In the genomic region with DNA sequence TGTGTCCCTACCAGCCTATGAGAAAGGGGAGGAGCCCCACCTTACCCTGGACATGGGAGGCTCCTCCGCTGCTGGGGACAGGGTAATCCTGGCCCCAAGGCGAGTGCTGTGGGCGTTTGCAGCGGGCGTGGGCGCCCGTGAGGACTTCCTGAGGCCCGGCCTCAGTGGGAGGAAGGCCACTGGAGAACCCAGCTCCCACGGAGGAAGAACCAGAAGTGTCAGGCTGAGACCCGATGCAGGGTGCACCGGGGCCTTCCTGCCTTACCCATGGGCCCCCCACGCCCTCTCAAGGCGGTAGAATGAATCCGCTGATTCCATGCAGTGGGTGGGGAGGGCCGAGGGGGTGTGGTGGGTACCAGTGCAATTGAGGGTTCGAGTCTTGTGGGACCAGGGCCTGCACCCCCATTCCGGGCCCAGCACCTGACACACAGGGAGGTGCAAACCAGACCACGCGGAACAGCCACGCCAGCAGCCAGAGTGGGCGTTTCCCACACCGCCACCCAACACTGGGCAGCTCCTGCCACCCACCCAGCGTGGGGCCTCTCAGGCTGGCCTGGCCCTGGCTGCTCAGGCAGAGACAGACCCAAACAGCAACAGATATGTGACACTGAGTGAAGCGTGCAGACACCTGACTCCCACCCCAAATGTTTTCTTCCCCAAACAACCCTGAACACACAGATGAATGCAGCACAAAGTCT, we compare ENCODE assay signal across 7 cellular contexts.
DNase-seq lines count a peak whose midpoint lies in the region; ATAC-seq and TF ChIP-seq lines count a peak whose summit lies in the region.
"Not testable (repeated sequence)": the region's sequence is repeated elsewhere in the genome, so short reads cannot be mapped to it uniquely, and the experiment has no call there.

No MANE protein-coding gene starts in this region.

- H3K9me3 ChIP-seq in OCI-LY1 (ENCODE audit: low read length); mucosa of descending colon: not testable (repeated sequence)

- not testable (repeated sequence) for H3K27ac Mint-ChIP-seq in activated naive CD4-positive, alpha-beta T cell treated with anti-CD3 and anti-CD28 coated beads, Interleukin-2, amount 50 U/mL, for 72 hours; immature natural killer cell; stimulated activated naive B cell treated with anti-CD40 and anti-IgM and Interleukin-4, amounts not matched to agents 10 μg/mL and 1 μg/mL and 100 μg/mL, for 72 hours

- not testable (repeated sequence) for H3K79me2 ChIP-seq in OCI-LY1 (ENCODE audit: insufficient read depth, low read length)

- not testable (repeated sequence) for H3K9ac ChIP-seq in OCI-LY1 (ENCODE audit: low read length)

- not testable (repeated sequence) for H3K4me2 ChIP-seq in OCI-LY1 (ENCODE audit: low read length)

- H3K4me1 Mint-ChIP-seq in immature natural killer cell; stimulated activated naive B cell treated with anti-CD40 and anti-IgM and Interleukin-4, amounts not matched to agents 10 μg/mL and 1 μg/mL and 100 μg/mL, for 72 hours: not testable (repeated sequence)

- peak overlapping the region; percentile 71 for H3K27ac ChIP-seq in OCI-LY1 (ENCODE audit: low read depth, low read length, poor library complexity, severe bottlenecking)

- H3K4me3 ChIP-seq in GM12865 (ENCODE audit: low read depth, low read length), result peak overlapping the region; percentile 15
- not testable (repeated sequence) for H3K4me3 ChIP-seq in OCI-LY1 (ENCODE audit: low read depth, low read length, poor library complexity, severe bottlenecking); mucosa of descending colon

- not testable (repeated sequence) for H3K36me3 ChIP-seq in OCI-LY1 (ENCODE audit: insufficient read depth, low read length); mucosa of descending colon (ENCODE audit: low read depth)

- H3K27me3 ChIP-seq in OCI-LY1 (ENCODE audit: insufficient read depth, low read length), result not testable (repeated sequence)

- H3K9me3 Mint-ChIP-seq in activated naive CD4-positive, alpha-beta T cell treated with anti-CD3 and anti-CD28 coated beads, Interleukin-2, amount 50 U/mL, for 72 hours; immature natural killer cell; stimulated activated naive B cell treated with anti-CD40 and anti-IgM and Interleukin-4, amounts not matched to agents 10 μg/mL and 1 μg/mL and 100 μg/mL, for 72 hours: not testable (repeated sequence)

- TF ChIP-seq CTCF in GM12865 (IDR thresholded peaks at IDR 0.05; ENCODE audit: insufficient read depth, low read depth, low read length, missing control alignments); OCI-LY1 (IDR thresholded peaks at IDR 0.05; ENCODE audit: low read length); mucosa of descending colon (IDR thresholded peaks at IDR 0.05): not testable (repeated sequence)

- ATAC-seq in activated CD4-positive, CD25-positive, alpha-beta regulatory T cell treated with anti-CD3 and anti-CD28 coated beads, Interleukin-2, amount 50 U/mL, for 24 hours, result peak; percentile 5 to 8
- ATAC-seq in activated naive CD4-positive, alpha-beta T cell treated with anti-CD3 and anti-CD28 coated beads, Interleukin-2, amount 50 U/mL, for 72 hours, result peak; percentile 5 to 18
- peak; percentile 20 for ATAC-seq in mucosa of descending colon
- peak; percentile 46 to 54 for ATAC-seq in stimulated activated naive B cell treated with anti-CD40 and anti-IgM and Interleukin-4, amounts not matched to agents 10 μg/mL and 1 μg/mL and 100 μg/mL, for 72 hours (replicated peaks)

- H3K27me3 Mint-ChIP-seq in immature natural killer cell (ENCODE audit: low read depth in 3 of 3); stimulated activated naive B cell treated with anti-CD40 and anti-IgM and Interleukin-4, amounts not matched to agents 10 μg/mL and 1 μg/mL and 100 μg/mL, for 72 hours: not testable (repeated sequence)

- H2AFZ ChIP-seq in OCI-LY1 (ENCODE audit: low read length), result not testable (repeated sequence)

- H3K4me1 ChIP-seq in OCI-LY1 (ENCODE audit: insufficient read depth, low read length, severe bottlenecking); mucosa of descending colon (ENCODE audit: low read depth): not testable (repeated sequence)

- DNase-seq in GM12865 (ENCODE audit: low read depth), result peak; percentile 2
- DNase-seq in activated naive CD4-positive, alpha-beta T cell treated with anti-CD3 and anti-CD28 coated beads, Interleukin-2, amount 50 U/mL, for 72 hours (ENCODE audit: low spot score in 2 of 2), result not testable (repeated sequence)
- DNase-seq in immature natural killer cell, result peak in 2 of 3 donors; percentile 25 to 30
- peak in 2 of 3 donors; percentile 30 to 63 for DNase-seq in mucosa of descending colon
- peak; percentile 53 for DNase-seq in stimulated activated naive B cell treated with anti-CD40 and anti-IgM and Interleukin-4, amounts not matched to agents 10 μg/mL and 1 μg/mL and 100 μg/mL, for 72 hours

- H3K36me3 Mint-ChIP-seq in activated naive CD4-positive, alpha-beta T cell treated with anti-CD3 and anti-CD28 coated beads, Interleukin-2, amount 50 U/mL, for 72 hours; immature natural killer cell; stimulated activated naive B cell treated with anti-CD40 and anti-IgM and Interleukin-4, amounts not matched to agents 10 μg/mL and 1 μg/mL and 100 μg/mL, for 72 hours: not testable (repeated sequence)

- H3K4me3 Mint-ChIP-seq in immature natural killer cell; stimulated activated naive B cell treated with anti-CD40 and anti-IgM and Interleukin-4, amounts not matched to agents 10 μg/mL and 1 μg/mL and 100 μg/mL, for 72 hours: not testable (repeated sequence)

- not testable (repeated sequence) for H3K9me2 ChIP-seq in OCI-LY1 (ENCODE audit: low read depth, low read length)

- H3F3A ChIP-seq in OCI-LY1 (ENCODE audit: insufficient read depth, low read length), result not testable (repeated sequence)

- not testable (repeated sequence) for H4K20me1 ChIP-seq in OCI-LY1 (ENCODE audit: insufficient read depth, low read length)

- intact Hi-C loops in mucosa of descending colon (cut with DNase I, micrococcal nuclease), result not testable (repeated sequence)
